In the genomic region with DNA sequence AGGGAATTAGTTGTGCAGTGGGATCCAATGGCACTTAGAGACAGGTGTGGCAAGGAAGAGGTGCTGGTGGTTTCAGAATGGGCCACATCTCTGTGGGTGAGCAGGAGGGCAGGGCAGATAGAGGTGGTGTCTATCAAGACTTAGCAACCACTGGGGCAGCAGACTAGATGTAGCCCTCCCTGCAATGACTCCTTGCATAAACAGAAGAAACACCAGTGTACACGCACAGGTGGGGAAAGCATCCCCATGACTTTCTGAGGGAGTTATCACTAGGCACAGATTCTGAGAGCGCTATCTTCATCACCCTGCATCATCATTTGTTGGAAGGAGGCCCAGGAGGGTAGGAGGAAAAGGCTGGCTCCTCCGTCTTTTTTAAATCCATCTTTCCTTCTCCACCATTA, we compare ENCODE assay signal across 18 cellular contexts. TPM values are rescaled to one million over a fixed set of nuclear protein-coding genes. Genes with fewer than 3 reads are reported as not detected.
DNase-seq lines count a peak whose midpoint lies in the region; TF ChIP-seq lines count a peak whose summit lies in the region.
"Had no signal": no experiment of that assay in that cellular context is flagged by ENCODE, and none has a peak within 500 bp of the region (broad histone marks: within the 10 kb centered on the region; RNA-seq: fewer than 3 reads in every experiment).

No MANE protein-coding gene starts in this region.

- H3K36me3 ChIP-seq in mesenchymal stem cell (ENCODE audit: control insufficient read depth in 1 of 2, insufficient read depth in 2 of 2, low read depth in 1 of 2, low read length in 2 of 2) (no peaks in the 10 kb centered on the region), esophagus squamous epithelium (peaks cover 0 to 42% (median 2%) of the 10 kb centered on the region in 3 donors)
- H3K36me3 ChIP-seq: prostate gland had no signal

- H4K91ac ChIP-seq in mesenchymal stem cell (ENCODE audit: low read length) = peak overlapping the region; percentile 66

- H3K4me3 Mint-ChIP-seq in type B pancreatic cell = peak overlapping the region; percentile 58
- H3K4me3 Mint-ChIP-seq: CD4-positive, CD25-positive, alpha-beta regulatory T cell; natural killer cell treated with Interleukin-12 subunit alpha and Interleukin-12 subunit beta and Interleukin-15 and Interleukin-18, amount 100 ng/mL, for 72 hours had no signal

- CTCF ChIA-PET in RWPE1 (lab: Yijun Ruan, JAX) (no interaction called here), GM10248 (lab: Yijun Ruan, JAX) (interaction anchor here (0.9 to 1.9 kb wide), 2 partner anchors 53 to 54 kb away, joined by 3 to 5 read pairs; no protein-coding TSS in a partner anchor)

- H2BK15ac ChIP-seq in mesenchymal stem cell (ENCODE audit: low read depth, poor library complexity, severe bottlenecking) = no peak overlapping the region

- H3K18ac ChIP-seq in mesenchymal stem cell (ENCODE audit: low read depth in 1 of 2, low read length in 2 of 2) = peak overlapping the region; percentile 34 to 61

- H3K9me3 ChIP-seq in mesenchymal stem cell (ENCODE audit: control insufficient read depth, low read length) = no peaks in the 10 kb centered on the region
- no peaks in the 10 kb centered on the region for H3K9me3 ChIP-seq in esophagus squamous epithelium
- H3K9me3 ChIP-seq: prostate gland had no signal

- H2AK5ac ChIP-seq in mesenchymal stem cell (ENCODE audit: low read length, severe bottlenecking) = peak overlapping the region; percentile 6

- H3K27me3 Mint-ChIP-seq in type B pancreatic cell = no peaks in the 10 kb centered on the region
- H3K27me3 Mint-ChIP-seq: CD4-positive, CD25-positive, alpha-beta regulatory T cell had no signal

- DNase-seq in NCI-H82 (lab: John Stamatoyannopoulos, UW) (peak; percentile 35), NCI-H82 treated with DMSO at 0.1 percent for 48 hours (lab: John Stamatoyannopoulos, UW; ENCODE audit: unreplicated experiment) (no peak), RWPE1 (ENCODE audit: low spot score) (no peak), mesenchymal stem cell (no peak), type B pancreatic cell (ENCODE audit: extremely low spot score, unreplicated experiment) (no peak), NCI-H1105 treated with DMSO at 0.1 percent for 48 hours (lab: John Stamatoyannopoulos, UW) (no peak), esophagus squamous epithelium (lab: John Stamatoyannopoulos, UW) (no peak), GM10248 (ENCODE audit: extremely low spot score) (no peak)
- DNase-seq: CD4-positive, CD25-positive, alpha-beta regulatory T cell; central memory CD4-positive, alpha-beta T cell; kidney; mammary epithelial cell; MV-4-11; NK-92 treated with Interleukin-12 subunit alpha and Interleukin-12 subunit beta, amount 100 ng/mL, for 24 hours; SHP77 treated with DMSO at 0.1 percent for 48 hours; stimulated activated naive CD4-positive, alpha-beta T cell had no signal

- no peak overlapping the region for H3K23ac ChIP-seq in mesenchymal stem cell (ENCODE audit: low read length in 2 of 2)

- no peak overlapping the region for H4K8ac ChIP-seq in mesenchymal stem cell (ENCODE audit: low read length)

- TF ChIP-seq POLR2A in esophagus squamous epithelium (IDR thresholded peaks at IDR 0.05) = no peak

- intact Hi-C loops in esophagus squamous epithelium (cut with DNase I) = loop anchor here (10.0 kb wide), 1 partner anchor 51 kb away; no protein-coding TSS in a partner anchor

- H3K79me1 ChIP-seq in mesenchymal stem cell (replicated peaks; ENCODE audit: low read length, poor library complexity, severe bottlenecking) = no peaks in the 10 kb centered on the region

- peak overlapping the region; percentile 96 for H3K27ac Mint-ChIP-seq in type B pancreatic cell
- H3K27ac Mint-ChIP-seq: CD4-positive, CD25-positive, alpha-beta regulatory T cell; natural killer cell treated with Interleukin-12 subunit alpha and Interleukin-12 subunit beta and Interleukin-15 and Interleukin-18, amount 100 ng/mL, for 72 hours had no signal

- no peak overlapping the region for H3K4me3 ChIP-seq in mesenchymal stem cell (ENCODE audit: insufficient read depth in 1 of 2, low read depth in 1 of 2, low read length in 2 of 2)
- no peak overlapping the region for H3K4me3 ChIP-seq in esophagus squamous epithelium
- H3K4me3 ChIP-seq: prostate gland had no signal

- TF ChIP-seq CTCF in RWPE1 (conservative IDR thresholded peaks at IDR 0.05; ENCODE audit: low read depth) (no peak), type B pancreatic cell (conservative IDR thresholded peaks at IDR 0.05) (no peak), esophagus squamous epithelium (IDR thresholded peaks at IDR 0.05) (no peak), GM10248 (IDR thresholded peaks at IDR 0.05; ENCODE audit: control extremely low read depth, extremely low read depth, low read depth, missing control alignments) (no peak)

- no peak overlapping the region for H3K9ac ChIP-seq in mesenchymal stem cell (ENCODE audit: low read length)

- no peak overlapping the region for H2AFZ ChIP-seq in mesenchymal stem cell (ENCODE audit: low read depth, low read length)

- H3K27me3 ChIP-seq in mesenchymal stem cell (ENCODE audit: control insufficient read depth in 1 of 2, insufficient read depth in 1 of 2, low read length in 2 of 2) = no peaks in the 10 kb centered on the region
- H3K27me3 ChIP-seq in esophagus squamous epithelium = no peaks in the 10 kb centered on the region

- no peak overlapping the region for H3K4me2 ChIP-seq in mesenchymal stem cell (ENCODE audit: low read length, poor library complexity, severe bottlenecking)

- peaks cover 16% of the 10 kb centered on the region for H3K4me1 ChIP-seq in mesenchymal stem cell (ENCODE audit: control insufficient read depth, insufficient read depth, low read depth, low read length)
- H3K4me1 ChIP-seq in esophagus squamous epithelium = peaks cover 35 to 56% (median 46%) of the 10 kb centered on the region in 3 donors
- H3K4me1 ChIP-seq: prostate gland had no signal

- H3K14ac ChIP-seq in mesenchymal stem cell (ENCODE audit: low read length in 2 of 2) = peak overlapping the region in 1 of 2 experiments; percentile 61

- H2BK120ac ChIP-seq in mesenchymal stem cell (ENCODE audit: low read depth, low read length) = no peak overlapping the region

- H3K27ac ChIP-seq in RWPE1 (peak overlapping the region; percentile 97), mesenchymal stem cell (ENCODE audit: low read length, poor library complexity, severe bottlenecking) (no peak overlapping the region), esophagus squamous epithelium (peak overlapping the region in 2 of 4 donors; percentile 77 to 79)

- POLR2A ChIA-PET in RWPE1 (lab: Yijun Ruan, JAX; ENCODE audit: low non-redundant PET) = no interaction called here
- POLR2A ChIA-PET in GM10248 (lab: Yijun Ruan, JAX) = no interaction called here

- H3K36me3 Mint-ChIP-seq in type B pancreatic cell = peaks cover 38% of the 10 kb centered on the region
- H3K36me3 Mint-ChIP-seq: CD4-positive, CD25-positive, alpha-beta regulatory T cell; natural killer cell treated with Interleukin-12 subunit alpha and Interleukin-12 subunit beta and Interleukin-15 and Interleukin-18, amount 100 ng/mL, for 72 hours had no signal

- peak overlapping the region; percentile 34 to 49 for H2BK12ac ChIP-seq in mesenchymal stem cell (ENCODE audit: low read length in 2 of 2)

- H2BK5ac ChIP-seq in mesenchymal stem cell (ENCODE audit: low read depth, low read length, poor library complexity, severe bottlenecking) = no peak overlapping the region

- no peaks in the 10 kb centered on the region for H3K9me3 Mint-ChIP-seq in type B pancreatic cell
- H3K9me3 Mint-ChIP-seq: CD4-positive, CD25-positive, alpha-beta regulatory T cell; natural killer cell treated with Interleukin-12 subunit alpha and Interleukin-12 subunit beta and Interleukin-15 and Interleukin-18, amount 100 ng/mL, for 72 hours had no signal

- H3K4ac ChIP-seq in mesenchymal stem cell (ENCODE audit: low read depth in 1 of 2, low read length in 2 of 2) = peak overlapping the region; percentile 49 to 60

- WGBS in mesenchymal stem cell = 100% methylated on average over 1 of the region's 3 CpGs
- WGBS in esophagus squamous epithelium, 2 donors = 68 to 82% methylated on average over 3 of the region's 3 CpGs

- peaks cover 80% of the 10 kb centered on the region for H3K4me1 Mint-ChIP-seq in type B pancreatic cell (ENCODE audit: unreplicated experiment)

RNA-seq across cellular contexts. Expression of a gene that starts 58.4 kb away (rescaled TPM):
- polyA plus RNA-seq in mesenchymal stem cell (2013, experiment 1 of 2) = 4.6 TPM
- 4.6 TPM for polyA plus RNA-seq in mesenchymal stem cell (2013, experiment 2 of 2)
- total RNA-seq in type B pancreatic cell (ENCODE audit: low replicate concordance) (80.1 and 120 TPM in 2 replicates), esophagus squamous epithelium (10 to 100 TPM; 26.9 to 54.0 (median 46.1) TPM)
